8 cellular contexts compared by ENCODE assay signal in the genomic region with DNA sequence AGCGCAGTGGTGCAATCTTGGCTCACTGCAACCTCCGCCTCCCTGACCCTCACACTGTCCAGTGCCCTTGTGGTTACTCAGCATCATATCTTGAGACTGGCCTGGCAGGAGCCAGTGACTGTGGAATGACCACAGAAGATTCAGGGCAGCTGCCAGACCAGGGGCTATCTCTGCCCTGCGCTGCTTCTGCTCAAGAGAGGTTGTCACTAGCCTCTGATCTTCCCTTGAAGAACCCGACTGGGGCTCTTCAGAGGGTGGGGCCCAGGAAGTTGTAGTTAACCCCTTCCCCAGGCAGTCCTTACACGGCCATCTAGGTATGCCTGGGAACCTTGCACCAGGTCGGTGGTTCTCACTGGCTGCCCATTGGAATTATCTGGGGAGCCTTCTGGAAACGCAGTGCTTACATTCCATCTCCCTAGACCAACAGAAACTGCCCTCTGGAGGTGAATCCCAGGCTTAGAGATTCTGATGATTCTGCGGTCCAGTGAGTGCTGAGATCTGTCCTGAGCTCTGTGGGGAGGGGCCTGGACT. TPM values are rescaled to one million over a fixed set of nuclear protein-coding genes. Genes with fewer than 3 reads are reported as not detected.
DNase-seq lines count a peak whose midpoint lies in the region; ATAC-seq, FAIRE-seq and TF ChIP-seq lines count a peak whose summit lies in the region.
"Had no signal": no experiment of that assay in that cellular context is flagged by ENCODE, and none has a peak within 500 bp of the region (broad histone marks: within the 10 kb centered on the region; RNA-seq: fewer than 3 reads in every experiment).

No MANE protein-coding gene starts in this region.

- H2BK5ac ChIP-seq in mesenchymal stem cell (ENCODE audit: low read depth, low read length, poor library complexity, severe bottlenecking): peak overlapping the region; percentile 57

- peak overlapping the region; percentile 76 for H2AK5ac ChIP-seq in mesenchymal stem cell (ENCODE audit: low read length, severe bottlenecking)

- H2BK12ac ChIP-seq in mesenchymal stem cell (ENCODE audit: low read length in 2 of 2): no peak overlapping the region

- H3K9me3 ChIP-seq in esophagus muscularis mucosa (no peaks in the 10 kb centered on the region), mesenchymal stem cell (ENCODE audit: control insufficient read depth, low read length) (no peaks in the 10 kb centered on the region), thoracic aorta (no peaks in the 10 kb centered on the region)

- no peak overlapping the region for H3K4ac ChIP-seq in mesenchymal stem cell (ENCODE audit: low read depth in 1 of 2, low read length in 2 of 2)

- H4K8ac ChIP-seq in mesenchymal stem cell (ENCODE audit: low read length): no peak overlapping the region

- no peak overlapping the region for H4K91ac ChIP-seq in mesenchymal stem cell (ENCODE audit: low read length)

- H3K27ac ChIP-seq in esophagus muscularis mucosa (replicated peaks in 1 of 4) (peak overlapping the region; percentile 19 to 47 (median 40)), mesenchymal stem cell (ENCODE audit: low read length, poor library complexity, severe bottlenecking) (peak overlapping the region; percentile 87), thoracic aorta (peak overlapping the region; percentile 85 to 91)

- H3K36me3 ChIP-seq in esophagus muscularis mucosa (peaks cover 30 to 67% (median 60%) of the 10 kb centered on the region in 4 donors), mesenchymal stem cell (ENCODE audit: control insufficient read depth in 1 of 2, insufficient read depth in 2 of 2, low read depth in 1 of 2, low read length in 2 of 2) (peaks cover 0 to 81% of the 10 kb centered on the region in 2 experiments), thoracic aorta (peaks cover 41% of the 10 kb centered on the region)

- H3K23ac ChIP-seq in mesenchymal stem cell (ENCODE audit: low read length in 2 of 2): no peak overlapping the region

- H2BK120ac ChIP-seq in mesenchymal stem cell (ENCODE audit: low read depth, low read length): no peak overlapping the region

- no peak overlapping the region for H3K14ac ChIP-seq in mesenchymal stem cell (ENCODE audit: low read length in 2 of 2)

- H3K9ac ChIP-seq in mesenchymal stem cell (ENCODE audit: low read length): no peak overlapping the region

- TF ChIP-seq CTCF in esophagus muscularis mucosa (IDR thresholded peaks at IDR 0.05) (peak; percentile 21 to 46 (median 45)), thoracic aorta (IDR thresholded peaks at IDR 0.05) (no peak)

- H3K4me2 ChIP-seq in mesenchymal stem cell (ENCODE audit: low read length, poor library complexity, severe bottlenecking): no peak overlapping the region

- H2BK15ac ChIP-seq in mesenchymal stem cell (ENCODE audit: low read depth, poor library complexity, severe bottlenecking): no peak overlapping the region

- no peak for FAIRE-seq in H54 (lab: Jason Lieb, UNC)

- TF ChIP-seq POLR2A in esophagus muscularis mucosa (IDR thresholded peaks at IDR 0.05; ENCODE audit: low read depth) (no peak), H54 (IDR thresholded peaks at IDR 0.05; ENCODE audit: low read depth, low read length) (no peak)

- H3K79me1 ChIP-seq in mesenchymal stem cell (replicated peaks; ENCODE audit: low read length, poor library complexity, severe bottlenecking): peaks cover 56% of the 10 kb centered on the region

- no peak overlapping the region for H2AFZ ChIP-seq in mesenchymal stem cell (ENCODE audit: low read depth, low read length)

- DNase-seq in NCI-H226: peak; percentile 69
- no peak for DNase-seq in esophagus muscularis mucosa (ENCODE audit: extremely low spot score)
- peak; percentile 75 for DNase-seq in mesenchymal stem cell
- DNase-seq in thoracic aorta (ENCODE audit: low spot score): no peak
- no peak for DNase-seq in H54 (ENCODE audit: insufficient read length, low spot score)
- no peak for DNase-seq in NCI-H1694 (lab: John Stamatoyannopoulos, UW)
- DNase-seq: NCI-H524 treated with DMSO at 0.1 percent for 48 hours had no signal

- ATAC-seq in thoracic aorta (ENCODE audit: insufficient number of reproducible peaks, low FRiP score, low read depth): peak; percentile 17
- ATAC-seq in GM18870 (IDR thresholded peaks at IDR 0.05; ENCODE audit: unreplicated experiment): no peak

- H3K4me1 ChIP-seq in esophagus muscularis mucosa (peaks cover 15 to 20% (median 17%) of the 10 kb centered on the region in 4 donors), mesenchymal stem cell (ENCODE audit: control insufficient read depth, insufficient read depth, low read depth, low read length) (peaks cover 20% of the 10 kb centered on the region), thoracic aorta (ENCODE audit: control insufficient read depth in 1 of 2, low read depth in 2 of 2) (peaks cover 23 to 36% of the 10 kb centered on the region in 2 donors)

- H3K4me3 ChIP-seq in esophagus muscularis mucosa (no peak overlapping the region), mesenchymal stem cell (ENCODE audit: insufficient read depth in 1 of 2, low read depth in 1 of 2, low read length in 2 of 2) (no peak overlapping the region), thoracic aorta (no peak overlapping the region)

- H3K27me3 ChIP-seq in esophagus muscularis mucosa (no peaks in the 10 kb centered on the region), mesenchymal stem cell (ENCODE audit: control insufficient read depth in 1 of 2, insufficient read depth in 1 of 2, low read length in 2 of 2) (peaks cover 0 to 21% of the 10 kb centered on the region in 2 experiments), thoracic aorta (replicated peaks; ENCODE audit: insufficient read depth) (no peaks in the 10 kb centered on the region)

- TF ChIP-seq EP300 in esophagus muscularis mucosa (IDR thresholded peaks at IDR 0.05): no peak

- intact Hi-C loops in esophagus muscularis mucosa (cut with DNase I): loop anchor here (5.0 kb wide), 1 partner anchor 73 kb away; no protein-coding TSS in a partner anchor

- WGBS in esophagus muscularis mucosa: 58% methylated on average over 4 of the region's 8 CpGs
- WGBS in mesenchymal stem cell: 60% methylated on average over 7 of the region's 8 CpGs

- no peak overlapping the region for H3K18ac ChIP-seq in mesenchymal stem cell (ENCODE audit: low read depth in 1 of 2, low read length in 2 of 2)

RNA-seq across cellular contexts. Expression of gene PLEKHG3, which starts 41.4 kb away (rescaled TPM):
- total RNA-seq in esophagus muscularis mucosa (10 to 100 TPM; 21.7 to 66.7 (median 35.1) TPM), thoracic aorta (10 to 100 TPM; 63.2 to 71.5 TPM)
- 14.9 TPM for polyA plus RNA-seq in mesenchymal stem cell (2013, experiment 1 of 2)
- 14.3 TPM for polyA plus RNA-seq in mesenchymal stem cell (2013, experiment 2 of 2)

Comparison
In these comparisons a context has a peak if more than half of its experiments do, and no peak if none do; other contexts are left out.
1. DNase-seq: peak in NCI-H226 (single experiment) and mesenchymal stem cell (single experiment); none in esophagus muscularis mucosa (single experiment), thoracic aorta (single experiment), H54 (single experiment) and NCI-H1694 (single experiment).
2. Peak in every context shown above with its lines, with median percentiles within 50 percentile points of each other: H3K27ac ChIP-seq.